9 cellular contexts compared by ENCODE assay signal in genomic region chr13:49098198-49098597, GRCh38.
DNase-seq lines count a peak whose midpoint lies in the region; TF ChIP-seq lines count a peak whose summit lies in the region.
"Had no signal": no experiment of that assay in that cellular context is flagged by ENCODE, and none has a peak within 500 bp of the region (broad histone marks: within the 10 kb centered on the region; RNA-seq: fewer than 3 reads in every experiment).

No MANE protein-coding gene starts in this region.

- H3K27ac Mint-ChIP-seq in mesothelial cell of epicardium = peak overlapping the region; percentile 2

- H3K4me3 Mint-ChIP-seq in mesothelial cell of epicardium = no peak overlapping the region
- H3K4me3 Mint-ChIP-seq: activated T-cell treated with anti-CD3 and anti-CD28 coated beads, Interleukin-2, amount 50 U/mL, for 72 hours had no signal

- H3K4me1 Mint-ChIP-seq in mesothelial cell of epicardium = peaks cover 19% of the 10 kb centered on the region

- no peaks in the 10 kb centered on the region for H3K27me3 Mint-ChIP-seq in mesothelial cell of epicardium (ENCODE audit: low read depth)

- peak overlapping the region; percentile 8 to 49 for H3K27ac ChIP-seq in coronary artery

- in situ Hi-C loops in ACHN (cut with HindIII; ENCODE audit: low pct_ligation_motif_present, low pct_unique_long_range_greater_than_20kb, low sequenced_read_pairs) = no loop called here

- H3K9me3 Mint-ChIP-seq in mesothelial cell of epicardium = no peaks in the 10 kb centered on the region
- H3K9me3 Mint-ChIP-seq: activated T-cell treated with anti-CD3 and anti-CD28 coated beads, Interleukin-2, amount 50 U/mL, for 72 hours had no signal

- peak; percentile 46 for DNase-seq in ACHN
- DNase-seq in LHCN-M2 (ENCODE audit: low read depth) = peak; percentile 77
- DNase-seq in coronary artery (ENCODE audit: low spot score) = no peak
- no peak for DNase-seq in mesothelial cell of epicardium (ENCODE audit: low spot score in 2 of 2, unreplicated experiment in 2 of 2)
- no peak for DNase-seq in NCI-H2029 treated with DMSO at 0.1 percent for 48 hours (lab: John Stamatoyannopoulos, UW)
- no peak for DNase-seq in KG1 (lab: John Stamatoyannopoulos, UW)
- no peak for DNase-seq in NCI-H526 (lab: John Stamatoyannopoulos, UW)
- DNase-seq in medulla oblongata (ENCODE audit: extremely low spot score) = no peak
- DNase-seq: activated T-cell treated with anti-CD3 and anti-CD28 coated beads, Interleukin-2, amount 50 U/mL, for 72 hours had no signal

- H3K36me3 Mint-ChIP-seq in mesothelial cell of epicardium = no peaks in the 10 kb centered on the region

- H3K4me3 ChIP-seq in coronary artery = no peak overlapping the region

- no peak for TF ChIP-seq CTCF in coronary artery (IDR thresholded peaks at IDR 0.05)
- TF ChIP-seq CTCF in mesothelial cell of epicardium (IDR thresholded peaks at IDR 0.05; ENCODE audit: unreplicated experiment) = no peak

Comparison
In these comparisons a context has a peak if more than half of its experiments do, and no peak if none do; other contexts are left out.
1. DNase-seq: peak in ACHN (single experiment) and LHCN-M2 (single experiment); none in coronary artery (single experiment), mesothelial cell of epicardium (0 of 2), NCI-H2029 treated with DMSO at 0.1 percent for 48 hours (single experiment), KG1 (single experiment), NCI-H526 (0 of 2) and medulla oblongata (single experiment).